27 cellular contexts compared by ENCODE assay signal in genomic region chr5:16483361-16483760, GRCh38. TPM values are rescaled to one million over a fixed set of nuclear protein-coding genes. Genes with fewer than 3 reads are reported as not detected.
A peak's percentile ranks its signal among the peaks of the same experiment; 100 is the strongest.
DNase-seq lines count a peak whose midpoint lies in the region; ATAC-seq and TF ChIP-seq lines count a peak whose summit lies in the region.
"Had no signal": no experiment of that assay in that cellular context is flagged by ENCODE, and none has a peak within 500 bp of the region (broad histone marks: within the 10 kb centered on the region; RNA-seq: fewer than 3 reads in every experiment).

No MANE protein-coding gene starts in this region.

- H3K27me3 Mint-ChIP-seq in CD8-positive, alpha-beta T cell (ENCODE audit: low read depth), result no peaks in the 10 kb centered on the region
- no peaks in the 10 kb centered on the region for H3K27me3 Mint-ChIP-seq in naive thymus-derived CD4-positive, alpha-beta T cell
- H3K27me3 Mint-ChIP-seq: activated CD4-positive, alpha-beta memory T cell treated with anti-CD3 and anti-CD28 coated beads, Interleukin-2, amount 10 ng/mL, durations not matched to agents 7 days and 5 days; activated naive CD8-positive, alpha-beta T cell treated with anti-CD3 and anti-CD28 coated beads for 36 hours; stimulated activated memory B cell treated with anti-CD40 and anti-IgM and Interleukin-4, amounts not matched to agents 10 μg/mL and 1 μg/mL and 100 μg/mL, for 72 hours had no signal

- POLR2A ChIA-PET in CD8-positive, alpha-beta T cell (lab: Charles Lee), result no interaction called here
- POLR2A ChIA-PET in naive thymus-derived CD4-positive, alpha-beta T cell (lab: Charles Lee), result no interaction called here

- no peak for ATAC-seq in CD8-positive, alpha-beta T cell
- ATAC-seq in naive thymus-derived CD4-positive, alpha-beta T cell, result no peak
- ATAC-seq in HG02571 (IDR thresholded peaks at IDR 0.05; ENCODE audit: unreplicated experiment), result no peak
- ATAC-seq: GM23338; heart right ventricle; left lobe of liver; natural killer cell; stimulated activated memory B cell treated with anti-CD40 and anti-IgM and Interleukin-4, amounts not matched to agents 10 μg/mL and 1 μg/mL and 100 μg/mL, for 72 hours had no signal

- H3K9me3 Mint-ChIP-seq in CD8-positive, alpha-beta T cell, result no peaks in the 10 kb centered on the region
- no peaks in the 10 kb centered on the region for H3K9me3 Mint-ChIP-seq in naive thymus-derived CD4-positive, alpha-beta T cell
- H3K9me3 Mint-ChIP-seq: activated CD4-positive, alpha-beta memory T cell treated with anti-CD3 and anti-CD28 coated beads, Interleukin-2, amount 10 ng/mL, durations not matched to agents 7 days and 5 days; activated naive CD8-positive, alpha-beta T cell treated with anti-CD3 and anti-CD28 coated beads for 36 hours; CD14-positive monocyte; GM23338; natural killer cell; stimulated activated memory B cell treated with anti-CD40 and anti-IgM and Interleukin-4, amounts not matched to agents 10 μg/mL and 1 μg/mL and 100 μg/mL, for 72 hours had no signal

- peaks cover 27% of the 10 kb centered on the region for H3K36me3 Mint-ChIP-seq in CD8-positive, alpha-beta T cell
- H3K36me3 Mint-ChIP-seq in naive thymus-derived CD4-positive, alpha-beta T cell, result peaks cover 0 to 32% (median 29%) of the 10 kb centered on the region in 5 donors
- H3K36me3 Mint-ChIP-seq: natural killer cell; stimulated activated memory B cell treated with anti-CD40 and anti-IgM and Interleukin-4, amounts not matched to agents 10 μg/mL and 1 μg/mL and 100 μg/mL, for 72 hours had no signal

- H3K27me3 ChIP-seq in CD8-positive, alpha-beta T cell (ENCODE audit: insufficient read depth, low read length), result no peaks in the 10 kb centered on the region
- no peaks in the 10 kb centered on the region for H3K27me3 ChIP-seq in naive thymus-derived CD4-positive, alpha-beta T cell (ENCODE audit: control insufficient read depth in 2 of 2, insufficient read depth in 2 of 2, low read length in 2 of 2)
- H3K27me3 ChIP-seq: heart right ventricle, ovary, right atrium auricular region, suprapubic skin had no signal

- H3K4me1 ChIP-seq in CD8-positive, alpha-beta T cell (ENCODE audit: insufficient read depth, low read length), result no peaks in the 10 kb centered on the region
- no peaks in the 10 kb centered on the region for H3K4me1 ChIP-seq in naive thymus-derived CD4-positive, alpha-beta T cell (ENCODE audit: control insufficient read depth in 2 of 2, insufficient read depth in 2 of 2, low read length in 2 of 2)

- H3K4me3 ChIP-seq in CD8-positive, alpha-beta T cell (ENCODE audit: low read depth, low read length), result no peak overlapping the region
- no peak overlapping the region for H3K4me3 ChIP-seq in naive thymus-derived CD4-positive, alpha-beta T cell (ENCODE audit: low read length)
- H3K4me3 ChIP-seq: GM23338, heart right ventricle, ovary, right atrium auricular region, SJSA1, suprapubic skin had no signal

- no peaks in the 10 kb centered on the region for H3K9me3 ChIP-seq in CD8-positive, alpha-beta T cell (ENCODE audit: low read length)
- H3K9me3 ChIP-seq in naive thymus-derived CD4-positive, alpha-beta T cell (ENCODE audit: control insufficient read depth in 2 of 3, low read length in 3 of 3), result no peaks in the 10 kb centered on the region
- H3K9me3 ChIP-seq: heart right ventricle, ovary, right atrium auricular region, SJSA1, suprapubic skin had no signal

- no peaks in the 10 kb centered on the region for H3K36me3 ChIP-seq in CD8-positive, alpha-beta T cell (ENCODE audit: insufficient read depth, low read length)
- no peaks in the 10 kb centered on the region for H3K36me3 ChIP-seq in naive thymus-derived CD4-positive, alpha-beta T cell (ENCODE audit: control insufficient read depth in 2 of 3, insufficient read depth in 3 of 3, low read length in 3 of 3)
- H3K36me3 ChIP-seq: ovary, right atrium auricular region, SJSA1, suprapubic skin had no signal

- TF ChIP-seq CTCF in CD8-positive, alpha-beta T cell (IDR thresholded peaks at IDR 0.05), result no peak

- peak overlapping the region; percentile 11 for H3K27ac Mint-ChIP-seq in CD8-positive, alpha-beta T cell
- H3K27ac Mint-ChIP-seq in naive thymus-derived CD4-positive, alpha-beta T cell, result peak overlapping the region in 5 of 9 donors; percentile 15 to 56 (median 43)
- H3K27ac Mint-ChIP-seq: activated CD4-positive, alpha-beta memory T cell treated with anti-CD3 and anti-CD28 coated beads, Interleukin-2, amount 10 ng/mL, durations not matched to agents 7 days and 5 days; activated naive CD8-positive, alpha-beta T cell treated with anti-CD3 and anti-CD28 coated beads for 36 hours; CD14-positive monocyte; GM23338; natural killer cell; stimulated activated memory B cell treated with anti-CD40 and anti-IgM and Interleukin-4, amounts not matched to agents 10 μg/mL and 1 μg/mL and 100 μg/mL, for 72 hours had no signal

- intact Hi-C loops in CD8-positive, alpha-beta T cell (cut with DNase I, micrococcal nuclease), result loop anchor here in 1 of 2 experiments (5.0 kb wide), 1 partner anchor 69 kb away; no protein-coding TSS in a partner anchor
- intact Hi-C loops in naive thymus-derived CD4-positive, alpha-beta T cell (cut with micrococcal nuclease), result no loop called here

- no peak for DNase-seq in CD8-positive, alpha-beta T cell
- peak in 2 of 3 experiments; percentile 33 to 83 for DNase-seq in NCI-H1417 (lab: John Stamatoyannopoulos, UW)
- DNase-seq in SHP77 treated with DMSO at 0.1 percent for 48 hours (lab: John Stamatoyannopoulos, UW), result peak; percentile 45
- no peak for DNase-seq in naive thymus-derived CD4-positive, alpha-beta T cell
- DNase-seq in occipital lobe (lab: John Stamatoyannopoulos, UW), result no peak
- no peak for DNase-seq in NCI-H446 treated with DMSO at 0.1 percent for 48 hours (lab: John Stamatoyannopoulos, UW)
- DNase-seq: activated CD4-positive, alpha-beta memory T cell treated with anti-CD3 and anti-CD28 coated beads, Interleukin-2, amount 10 ng/mL, durations not matched to agents 7 days and 5 days; activated CD4-positive, CD25-positive, alpha-beta regulatory T cell treated with anti-CD3 and anti-CD28 coated beads, Interleukin-2, amount 50 U/mL, for 72 hours; activated naive CD8-positive, alpha-beta T cell treated with anti-CD3 and anti-CD28 coated beads for 36 hours; DMS79 treated with DMSO at 0.1 percent for 48 hours; foreskin fibroblast; heart right ventricle; KBM-7; mesendoderm; natural killer cell; NCI-H1694 treated with DMSO at 0.1 percent for 48 hours; NCI-H82; ovary; stimulated activated CD4-positive, alpha-beta T cell treated with anti-CD3 and anti-CD28 coated beads, Interleukin-4, amount 100 ng/mL, for 1 hour had no signal

- CTCF ChIA-PET in CD8-positive, alpha-beta T cell (lab: Charles Lee), result interaction anchor here (0.6 to 3.4 kb wide), 4 partner anchors 10 to 1491 kb away, joined by 3 to 24 read pairs (median 3); no protein-coding TSS in a partner anchor
- CTCF ChIA-PET in naive thymus-derived CD4-positive, alpha-beta T cell (lab: Charles Lee), result no interaction called here

- H3K4me1 Mint-ChIP-seq in CD8-positive, alpha-beta T cell (ENCODE audit: low read depth), result peaks cover 27% of the 10 kb centered on the region
- peaks cover 10 to 64% (median 41%) of the 10 kb centered on the region in 7 donors for H3K4me1 Mint-ChIP-seq in naive thymus-derived CD4-positive, alpha-beta T cell
- H3K4me1 Mint-ChIP-seq: CD14-positive monocyte; GM23338; natural killer cell; stimulated activated memory B cell treated with anti-CD40 and anti-IgM and Interleukin-4, amounts not matched to agents 10 μg/mL and 1 μg/mL and 100 μg/mL, for 72 hours had no signal

- no peak overlapping the region for H3K4me3 Mint-ChIP-seq in CD8-positive, alpha-beta T cell
- no peak overlapping the region for H3K4me3 Mint-ChIP-seq in naive thymus-derived CD4-positive, alpha-beta T cell
- H3K4me3 Mint-ChIP-seq: activated CD4-positive, alpha-beta memory T cell treated with anti-CD3 and anti-CD28 coated beads, Interleukin-2, amount 10 ng/mL, durations not matched to agents 7 days and 5 days; activated naive CD8-positive, alpha-beta T cell treated with anti-CD3 and anti-CD28 coated beads for 36 hours; CD14-positive monocyte; GM23338; natural killer cell; stimulated activated memory B cell treated with anti-CD40 and anti-IgM and Interleukin-4, amounts not matched to agents 10 μg/mL and 1 μg/mL and 100 μg/mL, for 72 hours had no signal

- no peak overlapping the region for H3K27ac ChIP-seq in CD8-positive, alpha-beta T cell (ENCODE audit: low read depth, low read length)
- no peak overlapping the region for H3K27ac ChIP-seq in naive thymus-derived CD4-positive, alpha-beta T cell (ENCODE audit: low read depth, low read length)
- H3K27ac ChIP-seq: heart right ventricle, ovary, right atrium auricular region, SJSA1, suprapubic skin had no signal

RNA-seq across cellular contexts. Expression of gene ZNF622, which starts 17.8 kb away (rescaled TPM):
- 10 to 100 TPM; 64.8 to 66.1 TPM for total RNA-seq in CD8-positive, alpha-beta T cell
- total RNA-seq in naive thymus-derived CD4-positive, alpha-beta T cell, result 10 to 100 TPM; 31.8 to 40.7 (median 36.0) TPM
- polyA plus RNA-seq in naive thymus-derived CD4-positive, alpha-beta T cell, result 10 to 100 TPM; 59.0 to 78.7 TPM
- total RNA-seq in occipital lobe, result 25.9 TPM

Comparison
In these comparisons a context has a peak if more than half of its experiments do, and no peak if none do; other contexts are left out.
1. DNase-seq: peak in NCI-H1417 (2 of 3) and SHP77 treated with DMSO at 0.1 percent for 48 hours (single experiment); none in CD8-positive, alpha-beta T cell (0 of 7), naive thymus-derived CD4-positive, alpha-beta T cell (0 of 9), occipital lobe (single experiment) and NCI-H446 treated with DMSO at 0.1 percent for 48 hours (single experiment).